1 cellular context compared by ENCODE assay signal in the genomic region with DNA sequence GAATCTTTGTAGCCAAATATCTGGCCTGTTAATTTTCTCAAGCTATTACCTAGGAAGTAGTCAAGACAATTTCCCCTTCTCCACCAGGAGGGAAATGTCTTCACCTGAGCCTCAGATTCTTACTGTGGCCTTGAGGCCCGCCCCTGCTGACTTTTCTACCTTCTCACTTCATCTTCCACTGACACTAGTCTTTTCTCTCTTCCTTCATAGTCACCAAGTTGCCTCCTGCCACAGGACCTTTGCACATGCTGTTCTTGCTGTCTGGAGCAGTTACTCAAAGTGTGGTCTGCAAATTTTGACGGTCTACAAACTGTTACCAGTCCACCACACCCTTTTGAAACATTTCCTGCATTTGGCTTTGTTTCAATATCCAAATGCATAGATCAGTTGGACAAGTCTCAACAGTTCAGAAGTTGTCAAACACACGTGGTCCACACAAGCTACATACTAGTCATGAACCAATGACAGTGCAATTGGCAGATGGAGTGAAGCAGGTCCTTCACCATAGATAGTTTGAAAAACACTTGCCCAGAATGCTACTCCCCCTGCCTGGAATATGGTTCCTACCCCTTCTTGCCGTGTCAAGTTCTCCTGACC.
TF ChIP-seq lines count a peak whose summit lies in the region.

No MANE protein-coding gene starts in this region.

TF ChIP-seq in WTC11, 78 proteins besides CTCF, POLR2A, EP300 and RAD21 (continued from another document):
- TF ChIP-seq, protein P1, sequence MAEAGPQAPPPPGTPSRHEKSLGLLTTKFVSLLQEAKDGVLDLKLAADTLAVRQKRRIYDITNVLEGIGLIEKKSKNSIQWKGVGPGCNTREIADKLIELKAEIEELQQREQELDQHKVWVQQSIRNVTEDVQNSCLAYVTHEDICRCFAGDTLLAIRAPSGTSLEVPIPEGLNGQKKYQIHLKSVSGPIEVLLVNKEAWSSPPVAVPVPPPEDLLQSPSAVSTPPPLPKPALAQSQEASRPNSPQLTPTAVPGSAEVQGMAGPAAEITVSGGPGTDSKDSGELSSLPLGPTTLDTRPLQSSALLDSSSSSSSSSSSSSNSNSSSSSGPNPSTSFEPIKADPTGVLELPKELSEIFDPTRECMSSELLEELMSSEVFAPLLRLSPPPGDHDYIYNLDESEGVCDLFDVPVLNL (CRISPR knock-in tag; IDR thresholded peaks at IDR 0.05; ENCODE audit: borderline replicate concordance, low read depth): no peak
- no peak for TF ChIP-seq TP53 (CRISPR knock-in tag; IDR thresholded peaks at IDR 0.05)
- TF ChIP-seq CREB1 (CRISPR knock-in tag; IDR thresholded peaks at IDR 0.05): no peak
- no peak for TF ChIP-seq ATF1 (CRISPR knock-in tag; IDR thresholded peaks at IDR 0.05)
- no peak for TF ChIP-seq KAT7 (CRISPR knock-in tag; IDR thresholded peaks at IDR 0.05; ENCODE audit: borderline replicate concordance)
- TF ChIP-seq, protein P2, sequence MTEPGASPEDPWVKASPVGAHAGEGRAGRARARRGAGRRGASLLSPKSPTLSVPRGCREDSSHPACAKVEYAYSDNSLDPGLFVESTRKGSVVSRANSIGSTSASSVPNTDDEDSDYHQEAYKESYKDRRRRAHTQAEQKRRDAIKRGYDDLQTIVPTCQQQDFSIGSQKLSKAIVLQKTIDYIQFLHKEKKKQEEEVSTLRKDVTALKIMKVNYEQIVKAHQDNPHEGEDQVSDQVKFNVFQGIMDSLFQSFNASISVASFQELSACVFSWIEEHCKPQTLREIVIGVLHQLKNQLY (CRISPR knock-in tag; IDR thresholded peaks at IDR 0.05): no peak
- no peak for TF ChIP-seq ZNF423 (CRISPR knock-in tag; IDR thresholded peaks at IDR 0.05)
- TF ChIP-seq GABPB1 (CRISPR knock-in tag; IDR thresholded peaks at IDR 0.05): no peak
- no peak for TF ChIP-seq ZBTB21 (CRISPR knock-in tag; IDR thresholded peaks at IDR 0.05; ENCODE audit: borderline replicate concordance)
